ENCODE assay signal across 16 cellular contexts in the genomic region with DNA sequence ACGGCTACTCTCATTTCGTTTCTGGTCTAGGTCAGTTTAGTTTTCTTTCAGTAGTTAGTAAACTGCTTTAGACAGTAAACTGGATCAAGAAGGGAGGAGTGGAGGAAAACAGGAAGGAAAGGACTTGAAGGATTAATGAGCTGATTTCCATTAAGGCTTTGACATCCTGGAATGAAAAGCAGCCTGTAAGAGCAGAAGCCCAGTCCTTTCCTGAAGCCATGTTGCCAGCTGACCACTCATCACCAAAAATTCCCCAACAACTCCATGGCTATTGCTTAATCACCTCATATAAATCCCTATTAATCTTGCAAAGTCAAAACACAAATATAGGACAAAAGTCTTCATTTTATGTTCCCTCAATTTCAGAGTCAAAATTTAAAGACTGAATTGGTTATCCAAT.
A peak's percentile ranks its signal among the peaks of the same experiment; 100 is the strongest.
DNase-seq lines count a peak whose midpoint lies in the region; ATAC-seq, FAIRE-seq and TF ChIP-seq lines count a peak whose summit lies in the region.
"Had no signal": no experiment of that assay in that cellular context is flagged by ENCODE, and none has a peak within 500 bp of the region (broad histone marks: within the 10 kb centered on the region; RNA-seq: fewer than 3 reads in every experiment).

No MANE protein-coding gene starts in this region.

- no peaks in the 10 kb centered on the region for H3K79me2 ChIP-seq in endothelial cell of umbilical vein (ENCODE audit: control insufficient read depth, insufficient read depth, low read length)

- no peaks in the 10 kb centered on the region for H3K9me1 ChIP-seq in endothelial cell of umbilical vein (replicated peaks; ENCODE audit: control insufficient read depth, extremely low read depth, insufficient read depth, low read length)

- no TSS peak for BruUV-seq in endothelial cell of umbilical vein (replicated peaks; lab: Mats Ljungman, UMichigan)

- H3K9me3 ChIP-seq in right cardiac atrium (ENCODE audit: control insufficient read depth, low read length) (no peaks in the 10 kb centered on the region), endothelial cell of umbilical vein (replicated peaks; ENCODE audit: control insufficient read depth, insufficient read depth, low read length) (no peaks in the 10 kb centered on the region), muscle layer of duodenum (ENCODE audit: control insufficient read depth in 1 of 2, low read length in 2 of 2) (no peaks in the 10 kb centered on the region), uterus (no peaks in the 10 kb centered on the region)

- DNase-seq in right cardiac atrium = no peak
- no peak for DNase-seq in Right ventricle myocardium inferior (ENCODE audit: missing footprints)
- peak; percentile 59 for DNase-seq in endothelial cell of umbilical vein (ENCODE audit: low read depth, low spot score)
- DNase-seq in uterus = peak in 1 of 2 donors; percentile 64
- DNase-seq in CD1c-positive myeloid dendritic cell (ENCODE audit: extremely low spot score) = no peak
- no peak for DNase-seq in SW480 (ENCODE audit: low spot score)
- DNase-seq: activated CD4-positive, alpha-beta T cell treated with anti-CD3 and anti-CD28 coated beads, Interleukin-2, amount 50 U/mL, for 48 hours; activated naive CD4-positive, alpha-beta T cell; DMS53; hippocampal formation; KBM-7; NCI-H2081 treated with DMSO at 0.1 percent for 48 hours; retina had no signal

- H3K4me2 ChIP-seq in endothelial cell of umbilical vein (ENCODE audit: insufficient read depth, low read length) = peak overlapping the region; percentile 57

- no peak for ATAC-seq in right cardiac atrium
- ATAC-seq in Right ventricle myocardium inferior = no peak
- no peak for ATAC-seq in HG02763 (IDR thresholded peaks at IDR 0.05; ENCODE audit: unreplicated experiment)

- no peak overlapping the region for H2AFZ ChIP-seq in endothelial cell of umbilical vein (ENCODE audit: low read depth, low read length)

- no peak overlapping the region for H3K4me3 ChIP-seq in right cardiac atrium (ENCODE audit: low read length)
- no peak overlapping the region for H3K4me3 ChIP-seq in endothelial cell of umbilical vein (replicated peaks in 1 of 3; ENCODE audit: insufficient read depth in 1 of 3, low read depth in 1 of 3, low read length in 3 of 3)
- H3K4me3 ChIP-seq in muscle layer of duodenum (ENCODE audit: low read depth in 1 of 2, low read length in 2 of 2) = no peak overlapping the region
- no peak overlapping the region for H3K4me3 ChIP-seq in uterus

- H3K27ac ChIP-seq in right cardiac atrium (ENCODE audit: low read length) (peak overlapping the region; percentile 56), endothelial cell of umbilical vein (ENCODE audit: insufficient read depth, low read depth, low read length) (peak overlapping the region; percentile 87), muscle layer of duodenum (ENCODE audit: low read length) (peak overlapping the region; percentile 60), uterus (peak overlapping the region; percentile 71 to 89)

- POLR2A ChIA-PET in endothelial cell of umbilical vein (lab: Charles Lee) = no interaction called here

- 84% methylated on average over 2 of the region's 2 CpGs for WGBS in right cardiac atrium

- H3K4me1 ChIP-seq in right cardiac atrium (ENCODE audit: control insufficient read depth, insufficient read depth, low read length) = peaks cover 17% of the 10 kb centered on the region
- peaks cover 45% of the 10 kb centered on the region for H3K4me1 ChIP-seq in endothelial cell of umbilical vein (ENCODE audit: control insufficient read depth, extremely low read depth, insufficient read depth, low read length)
- H3K4me1 ChIP-seq in muscle layer of duodenum (ENCODE audit: control insufficient read depth in 1 of 2, insufficient read depth in 2 of 2, low read length in 2 of 2) = peaks cover 23 to 40% of the 10 kb centered on the region in 2 donors
- H3K4me1 ChIP-seq in uterus = peaks cover 7 to 8% of the 10 kb centered on the region in 2 donors

- no peak for TF ChIP-seq CTCF in endothelial cell of umbilical vein (IDR thresholded peaks at IDR 0.05; ENCODE audit: extremely low read depth in 1 of 2, insufficient read depth in 1 of 2, low read depth in 1 of 2, low read length in 2 of 2)
- TF ChIP-seq CTCF in uterus (IDR thresholded peaks at IDR 0.05) = no peak

- TF ChIP-seq POLR2A in endothelial cell of umbilical vein (IDR thresholded peaks at IDR 0.05; ENCODE audit: low read depth, low read length) = no peak
- TF ChIP-seq POLR2A in uterus (IDR thresholded peaks at IDR 0.05) = no peak

- CTCF ChIA-PET in endothelial cell of umbilical vein (lab: Charles Lee) = interaction anchor here (0.6 to 2.2 kb wide), 4 partner anchors 9 to 144 kb away, joined by 3 to 9 read pairs (median 3); no protein-coding TSS in a partner anchor

- no peak overlapping the region for H3K9ac ChIP-seq in endothelial cell of umbilical vein (replicated peaks; ENCODE audit: extremely low read depth, insufficient read depth, low read length)

- no peaks in the 10 kb centered on the region for H4K20me1 ChIP-seq in endothelial cell of umbilical vein (replicated peaks; ENCODE audit: control insufficient read depth, extremely low read depth, insufficient read depth, low read length)

- no peaks in the 10 kb centered on the region for H3K27me3 ChIP-seq in right cardiac atrium (ENCODE audit: control insufficient read depth, insufficient read depth)
- H3K27me3 ChIP-seq in endothelial cell of umbilical vein (ENCODE audit: control insufficient read depth in 2 of 2, insufficient read depth in 2 of 2, low read length in 2 of 2) = no peaks in the 10 kb centered on the region
- H3K27me3 ChIP-seq in muscle layer of duodenum (ENCODE audit: low read depth, low read length) = no peaks in the 10 kb centered on the region
- H3K27me3 ChIP-seq in uterus = no peaks in the 10 kb centered on the region

- H3K36me3 ChIP-seq in endothelial cell of umbilical vein (ENCODE audit: control insufficient read depth in 2 of 2, extremely low read depth in 1 of 2, insufficient read depth in 2 of 2, low read length in 2 of 2) (no peaks in the 10 kb centered on the region), muscle layer of duodenum (ENCODE audit: control insufficient read depth in 1 of 2, insufficient read depth in 2 of 2, low read length in 2 of 2) (no peaks in the 10 kb centered on the region), uterus (no peaks in the 10 kb centered on the region)

- FAIRE-seq in endothelial cell of umbilical vein (lab: Jason Lieb, UNC) = peak; percentile 80
- FAIRE-seq: urothelium cell line had no signal

- intact Hi-C loops in right cardiac atrium (cut with DNase I) = no loop called here
- intact Hi-C loops in Right ventricle myocardium inferior (cut with DNase I) = loop anchor here (5.0 kb wide), 1 partner anchor 72 kb away; no protein-coding TSS in a partner anchor
- intact Hi-C loops in endothelial cell of umbilical vein (cut with micrococcal nuclease) = loop anchor here (2.0 kb wide), 2 partner anchors 71 to 129 kb away; no protein-coding TSS in a partner anchor
- intact Hi-C loops in uterus (cut with DNase I; ENCODE audit: low total_unique reads) = no loop called here

- dilution Hi-C loops in endothelial cell of umbilical vein (cut with MboI; ENCODE audit: extremely low pct_ligation_motif_present, low sequenced_read_pairs) = no loop called here

TF ChIP-seq in endothelial cell of umbilical vein, 7 proteins besides CTCF, POLR2A, EP300 and RAD21:
- no peak for TF ChIP-seq EZH2 (IDR thresholded peaks at IDR 0.05; ENCODE audit: borderline replicate concordance, low read depth, low read length, severe bottlenecking)
- no peak for TF ChIP-seq FOS (IDR thresholded peaks at IDR 0.05; ENCODE audit: borderline replicate concordance, insufficient read depth, low read length)
- TF ChIP-seq MYC (IDR thresholded peaks at IDR 0.05; ENCODE audit: low read depth, low read length) = no peak
- no peak for TF ChIP-seq MAX (IDR thresholded peaks at IDR 0.05; ENCODE audit: insufficient read depth, insufficient read length)
- no peak for TF ChIP-seq POLR2AphosphoS5 (IDR thresholded peaks at IDR 0.05; ENCODE audit: insufficient read depth, low read depth, low read length)
- no peak for TF ChIP-seq GATA2 (IDR thresholded peaks at IDR 0.05; ENCODE audit: insufficient read depth, insufficient read length, low read depth, low read length)
- TF ChIP-seq JUN (IDR thresholded peaks at IDR 0.05; ENCODE audit: borderline replicate concordance, insufficient read depth, insufficient read length, low read depth) = no peak

Comparison
In these comparisons a context has a peak if more than half of its experiments do, and no peak if none do; other contexts are left out.
1. intact Hi-C loops: an anchor here in Right ventricle myocardium inferior (5.0 kb wide) and endothelial cell of umbilical vein (2.0 kb wide); none called in right cardiac atrium and uterus.